ENCODE assay signal across 12 cellular contexts in the genomic region with DNA sequence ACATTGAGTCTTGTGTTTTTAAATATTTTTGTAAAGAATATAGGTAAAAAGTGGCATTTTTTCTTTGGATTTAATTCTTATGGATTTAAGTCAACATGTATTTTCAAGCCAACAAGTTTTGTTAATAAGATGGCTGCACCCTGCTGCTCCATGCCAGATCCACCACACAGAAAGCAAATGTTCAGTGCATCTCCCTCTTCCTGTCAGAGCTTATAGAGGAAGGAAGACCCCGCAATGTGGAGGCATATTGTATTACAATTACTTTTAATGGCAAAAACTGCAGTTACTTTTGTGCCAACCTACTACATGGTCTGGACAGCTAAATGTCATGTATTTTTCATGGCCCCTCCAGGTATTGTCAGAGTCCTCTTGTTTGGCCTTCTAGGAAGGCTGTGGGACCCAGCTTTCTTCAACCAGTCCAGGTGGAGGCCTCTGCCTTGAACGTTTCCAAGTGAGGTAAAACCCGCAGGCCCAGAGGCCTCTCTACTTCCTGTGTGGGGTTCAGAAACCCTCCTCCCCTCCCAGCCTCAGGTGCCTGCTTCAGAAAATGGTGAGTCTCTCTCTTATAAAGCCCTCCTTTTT. TPM values are rescaled to one million over a fixed set of nuclear protein-coding genes. Genes with fewer than 3 reads are reported as not detected.
DNase-seq lines count a peak whose midpoint lies in the region; ATAC-seq, FAIRE-seq and TF ChIP-seq lines count a peak whose summit lies in the region.
"Had no signal": no experiment of that assay in that cellular context is flagged by ENCODE, and none has a peak within 500 bp of the region (broad histone marks: within the 10 kb centered on the region; RNA-seq: fewer than 3 reads in every experiment).

Gene CD3E (plus strand): TSS at position 504 of the 582 bp plus-strand sequence. CDS start 223 bp downstream, outside the sequence.

- H3K27me3 ChIP-seq in GM12878 (replicated peaks in 1 of 2; ENCODE audit: control insufficient read depth in 2 of 2, insufficient read depth in 2 of 2, low read length in 1 of 2), result peaks cover 0 to 2% of the 10 kb centered on the region in 2 experiments; a peak in 1 of 4 replicates

- WGBS in GM12878 (ENCODE audit: insufficient coverage, insufficient replicate concordance, low lambda C conversion rate, missing lambda C conversion rate), result 21% methylated on average over 3 of the region's 3 CpGs

- no peaks in the 10 kb centered on the region; the same call in 2 of the 3 replicates for H3K9me3 ChIP-seq in GM12878 (replicated peaks; ENCODE audit: control insufficient read depth, insufficient read depth, low read length)

- CTCF ChIA-PET in GM12878 (lab: Yijun Ruan, JAX), result interaction anchor here (0.8 to 2.1 kb wide), 4 partner anchors 9 to 134 kb away, joined by 3 to 11 read pairs (median 6); no protein-coding TSS in a partner anchor

- H3K36me3 ChIP-seq in GM12878 (ENCODE audit: control insufficient read depth in 2 of 2, insufficient read depth in 2 of 2, low read length in 1 of 2), result no peaks in the 10 kb centered on the region

- TF ChIP-seq CTCF in GM12878 (IDR thresholded peaks at IDR 0.05 in 2 of 3, conservative IDR thresholded peaks at IDR 0.05 in 1 of 3; ENCODE audit: control insufficient read depth in 2 of 3, extremely low read depth in 1 of 3, insufficient read depth in 1 of 3, low read depth in 3 of 3, low read length in 3 of 3) (no peak), foreskin fibroblast (IDR thresholded peaks at IDR 0.05; ENCODE audit: low read depth, low read length) (no peak)

- SMC1A ChIA-PET in GM12878 (lab: Charles Lee; ENCODE audit: uncharacterized antibody, unreplicated experiment), result interaction anchor here (1.1 to 1.7 kb wide), 4 partner anchors 9 to 106 kb away, joined by 4 to 5 read pairs (median 4); partner anchors contain the start of gene UBE4A

- peak within 1 kb of the TSS; percentile 37 for H2AFZ ChIP-seq in GM12878 (ENCODE audit: control insufficient read depth, low read depth, low read length)

- POLR2A ChIA-PET in GM12878 (lab: Charles Lee), result no interaction called here

- peaks cover 0 to 2% (median 0%) of the 10 kb centered on the region in 3 donors for H3K4me1 Mint-ChIP-seq in IgD-negative memory B cell

- H3K27ac Mint-ChIP-seq in IgD-negative memory B cell, result peak within 1 kb of the TSS in 1 of 3 donors; percentile 73

- no peak within 1 kb of the TSS for H3K4me2 ChIP-seq in GM12878 (ENCODE audit: control insufficient read depth, insufficient read depth)

- no peaks in the 10 kb centered on the region for H3K36me3 Mint-ChIP-seq in IgD-negative memory B cell

- no peaks in the 10 kb centered on the region for H4K20me1 ChIP-seq in GM12878 (ENCODE audit: control insufficient read depth, insufficient read depth)

- no peak for TF ChIP-seq RAD21 in GM12878 (IDR thresholded peaks at IDR 0.05; ENCODE audit: insufficient read depth, low read depth, low read length)

- FAIRE-seq in GM12878 (lab: Jason Lieb, UNC), result no peak

- H3K9ac ChIP-seq in GM12878 (ENCODE audit: control insufficient read depth, insufficient read depth, low read length), result no peak within 1 kb of the TSS

- H3K4me1 ChIP-seq in GM12878 (ENCODE audit: control insufficient read depth, insufficient read depth, low read length), result peaks cover 4% of the 10 kb centered on the region; the same call in 1 of the 2 replicates

- H3K4me3 ChIP-seq in GM12878 (no peak within 1 kb of the TSS), foreskin fibroblast (ENCODE audit: low read depth in 1 of 2, low read length in 2 of 2) (no peak within 1 kb of the TSS)

- BruUV-seq in GM12878 (replicated peaks; lab: Mats Ljungman, UMichigan), result no TSS peak

- H3K27ac ChIP-seq in GM12878 (ENCODE audit: control insufficient read depth, insufficient read depth), result no peak within 1 kb of the TSS
- H3K27ac ChIP-seq: C4-2B had no signal

- intact Hi-C loops in GM12878 (cut with micrococcal nuclease; ENCODE audit: unreplicated experiment), result no loop called here

- H3K9me3 Mint-ChIP-seq in IgD-negative memory B cell, result no peaks in the 10 kb centered on the region

- RAD21 ChIA-PET in GM12878 (lab: Charles Lee; ENCODE audit: unreplicated experiment), result interaction anchor here (0.6 to 1.0 kb wide), 2 partner anchors 9 to 14 kb away, joined by 3 read pairs; no protein-coding TSS in a partner anchor

- TF ChIP-seq POLR2A in GM12878 (IDR thresholded peaks at IDR 0.05; ENCODE audit: low read depth, low read length), result no peak; the same call in 1 of the 2 replicates

- H3K79me2 ChIP-seq in GM12878 (ENCODE audit: control insufficient read depth, insufficient read depth, low read length), result no peaks in the 10 kb centered on the region

- in situ Hi-C loops in GM12878 (cut with MboI), result no loop called here

- no peaks in the 10 kb centered on the region for H3K27me3 Mint-ChIP-seq in IgD-negative memory B cell

- no peak for TF ChIP-seq EP300 in GM12878 (IDR thresholded peaks at IDR 0.05; ENCODE audit: borderline replicate concordance in 1 of 2, control insufficient read depth in 1 of 2, low read depth in 2 of 2, low read length in 2 of 2)

- ATAC-seq in GM12878, result no peak
- ATAC-seq: left colon, right cardiac atrium had no signal

- peak; percentile 69 to 77 for DNase-seq in activated CD4-positive, alpha-beta T cell treated with anti-CD3 and anti-CD28 coated beads, Interleukin-2, amount 50 U/mL, for 48 hours
- DNase-seq in GM12878 (ENCODE audit: low read depth, low spot score) (no peak), NCI-H1048 (lab: John Stamatoyannopoulos, UW) (no peak), NCI-H1436 (lab: John Stamatoyannopoulos, UW) (no peak), foreskin fibroblast (no peak), occipital lobe (lab: John Stamatoyannopoulos, UW) (no peak)
- peak; percentile 47 to 66 for DNase-seq in stimulated activated CD4-positive, alpha-beta T cell treated with anti-CD3 and anti-CD28 coated beads, Interleukin-4, amount 100 ng/mL, for 4 hours
- DNase-seq: erythroblast, left colon, right cardiac atrium had no signal

- H3K4me3 Mint-ChIP-seq in IgD-negative memory B cell, result peak within 1 kb of the TSS in 3 of 4 donors; percentile 64 to 89 (median 79)

TF ChIP-seq in GM12878, 131 proteins besides CTCF, POLR2A, EP300 and RAD21:
- 0 out of 2 replicates have a peak, but pooled peaks have one; percentile 38 for TF ChIP-seq GABPA (IDR thresholded peaks at IDR 0.05; ENCODE audit: low read depth)
- TF ChIP-seq RUNX3 (IDR thresholded peaks at IDR 0.05; ENCODE audit: low read length), result peak; percentile 36; the same call in 1 of the 2 replicates
- no peak for TF ChIP-seq SPI1 (IDR thresholded peaks at IDR 0.05; ENCODE audit: borderline replicate concordance, insufficient read depth, low read depth, low read length)
- TF ChIP-seq TAF1 (IDR thresholded peaks at IDR 0.05; ENCODE audit: borderline replicate concordance, low read depth, low read length), result no peak

RNA-seq across cellular contexts. Expression of gene CD3E, which starts in this region (rescaled TPM):
- polyA plus RNA-seq in IgD-negative memory B cell, result 31.4 TPM
- 0.79 and 0.88 TPM in 2 replicates for total RNA-seq in GM12878 (2013; cell fraction: nucleolus; rRNA removed)
- total RNA-seq in GM12878 (2014; rRNA removed), result 3.4 and 4.0 TPM in 2 replicates
- total RNA-seq in GM12878 (2014; rRNA removed; fragmentation: Illumina TruSeq; extraction: Trizol), result 4.4 and 5.1 TPM in 2 replicates
- 11.6 and 13.4 TPM in 2 replicates for total RNA-seq in GM12878 (2021)
- 2.7 TPM for polyA plus RNA-seq in GM12878 (2011; ENCODE audit: low read depth)
- polyA plus RNA-seq in GM12878 (2011; rRNA removed), result 0.10 and 0.14 TPM in 2 replicates
- polyA plus RNA-seq in GM12878 (2011; cell fraction: cytosol; rRNA removed), result 0.28 and 0.40 TPM in 2 replicates
- 0.07 and 0.12 TPM in 2 replicates for polyA plus RNA-seq in GM12878 (2011; cell fraction: nucleus; rRNA removed)
- 2.6 and 3.4 TPM in 2 replicates for polyA plus RNA-seq in GM12878 (2012)
- 14.9 and 17.3 TPM in 2 replicates for polyA plus RNA-seq in GM12878 (2014; fragmentation: Illumina TruSeq; extraction: Trizol)
- polyA plus RNA-seq in GM12878 (2014; fragmentation: Nextera tagmentation; extraction: Ambion mirVana), result 1 to 10 TPM; 1.7 to 2.4 TPM
- polyA plus RNA-seq in GM12878 (2014; rRNA removed), result 9.7 and 10.9 TPM in 2 replicates
- 1 to 10 TPM; 3.1 to 4.2 TPM for polyA plus RNA-seq in GM12878 (2016; fragmentation: Nextera tagmentation; extraction: Ambion mirVana)
- 0.41 TPM in 1 of 2 replicates, not detected in the other for polyA minus RNA-seq in GM12878 (2011; rRNA and poly(A)+ RNA removed)
- not detected in 2 replicates for polyA minus RNA-seq in GM12878 (2011; cell fraction: cytosol; rRNA and poly(A)+ RNA removed)
- not detected in 2 replicates for polyA minus RNA-seq in GM12878 (2011; cell fraction: nucleus; rRNA and poly(A)+ RNA removed)
- not detected for total RNA-seq in occipital lobe

Comparison
In these comparisons a context has a peak if more than half of its experiments do, and no peak if none do; other contexts are left out.
1. DNase-seq: peak in activated CD4-positive, alpha-beta T cell treated with anti-CD3 and anti-CD28 coated beads, Interleukin-2, amount 50 U/mL, for 48 hours (2 of 2) and stimulated activated CD4-positive, alpha-beta T cell treated with anti-CD3 and anti-CD28 coated beads, Interleukin-4, amount 100 ng/mL, for 4 hours (2 of 2); none in GM12878 (single experiment), NCI-H1048 (single experiment), NCI-H1436 (single experiment), foreskin fibroblast (0 of 2) and occipital lobe (single experiment).